2 cellular contexts compared by ENCODE assay signal in genomic region chr12:98509063-98509462, GRCh38.
TF ChIP-seq lines count a peak whose summit lies in the region.

No MANE protein-coding gene starts in this region.

TF ChIP-seq in GM23338, 12 proteins besides CTCF, POLR2A, EP300 and RAD21:
- TF ChIP-seq ZNF114 (CRISPR knock-in tag; IDR thresholded peaks at IDR 0.05) (no peak), CREB1 (CRISPR knock-in tag; IDR thresholded peaks at IDR 0.05; ENCODE audit: low read depth) (no peak), EZH2phosphoT487 (IDR thresholded peaks at IDR 0.05; ENCODE audit: unreplicated experiment) (no peak), NANOG (IDR thresholded peaks at IDR 0.05; ENCODE audit: borderline replicate concordance) (peak; percentile 65; the same call in 1 of the 2 replicates)
TF ChIP-seq in GM23338: peak in this region for 1.

TF ChIP-seq in K562, 482 proteins besides CTCF, POLR2A, EP300 and RAD21 (continues in another document):
- TF ChIP-seq MEF2A (IDR thresholded peaks at IDR 0.05; ENCODE audit: control insufficient read depth, low read depth, low read length), result peak; percentile 49; the same call in 1 of the 2 replicates
- TF ChIP-seq NEUROD1 (IDR thresholded peaks at IDR 0.05; ENCODE audit: borderline replicate concordance, low read depth, low read length, partially characterized antibody), result peak; percentile 46
- TF ChIP-seq ZNF507 (tag; conservative IDR thresholded peaks at IDR 0.05), result no peak
- peak; percentile 65 for TF ChIP-seq ATF7 (IDR thresholded peaks at IDR 0.05)
- TF ChIP-seq ARNT (IDR thresholded peaks at IDR 0.05), result 0 out of 4 replicates have a peak, but pooled peaks of 1 of the 2 experiments have one; percentile 70
- no peak for TF ChIP-seq ZFP1 (CRISPR knock-in tag; IDR thresholded peaks at IDR 0.05)
- TF ChIP-seq AFF1 (IDR thresholded peaks at IDR 0.05; ENCODE audit: low read depth in 1 of 2, partially characterized antibody in 2 of 2), result peak in 1 of 2 experiments; percentile 83
- peak; percentile 91 for TF ChIP-seq ZEB2 (IDR thresholded peaks at IDR 0.05)
- no peak for TF ChIP-seq GMEB1 (CRISPR knock-in tag; IDR thresholded peaks at IDR 0.05)
- peak; percentile 84; the same call in 1 of the 2 replicates for TF ChIP-seq MTA1 (IDR thresholded peaks at IDR 0.05; ENCODE audit: borderline replicate concordance)
- TF ChIP-seq ARID1B (IDR thresholded peaks at IDR 0.05), result peak; percentile 97
- peak; percentile 51; the same call in 1 of the 2 replicates for TF ChIP-seq CC2D1A (IDR thresholded peaks at IDR 0.05)
- TF ChIP-seq FOXA1 (IDR thresholded peaks at IDR 0.05; ENCODE audit: borderline replicate concordance), result 0 out of 2 replicates have a peak, but pooled peaks have one; percentile 35
- TF ChIP-seq ZNF639 (CRISPR knock-in tag; conservative IDR thresholded peaks at IDR 0.05 in 1 of 2, IDR thresholded peaks at IDR 0.05 in 1 of 2), result peak in 1 of 2 experiments; percentile 41; a peak in 1 of 4 replicates
- peak; percentile 82; the same call in 1 of the 2 replicates for TF ChIP-seq GATAD2B (IDR thresholded peaks at IDR 0.05; ENCODE audit: borderline replicate concordance)
- no peak for TF ChIP-seq MIER1 (IDR thresholded peaks at IDR 0.05; ENCODE audit: low read depth)
- no peak for TF ChIP-seq ARID3A (IDR thresholded peaks at IDR 0.05; ENCODE audit: borderline replicate concordance, low read depth, low read length)
- no peak for TF ChIP-seq CSDE1 (IDR thresholded peaks at IDR 0.05)
- no peak for TF ChIP-seq HINFP (tag; conservative IDR thresholded peaks at IDR 0.05; ENCODE audit: low read depth)
- TF ChIP-seq U2AF1 (optimal IDR thresholded peaks at IDR 0.05; ENCODE audit: low read depth, low read length), result no peak
- no peak for TF ChIP-seq ETV6 (IDR thresholded peaks at IDR 0.05; ENCODE audit: borderline replicate concordance in 1 of 2, low read depth in 2 of 2, low read length in 1 of 2)
- TF ChIP-seq ETV6 (CRISPR knock-in tag; IDR thresholded peaks at IDR 0.05; ENCODE audit: borderline replicate concordance), result no peak
- peak in 1 of 2 experiments; percentile 64; a peak in 1 of 4 replicates for TF ChIP-seq TRIM24 (IDR thresholded peaks at IDR 0.05)
- TF ChIP-seq CBFA2T2 (conservative IDR thresholded peaks at IDR 0.05), result peak; percentile 82
- no peak for TF ChIP-seq SREBF2 (CRISPR knock-in tag; IDR thresholded peaks at IDR 0.05)
- TF ChIP-seq SRSF3 (IDR thresholded peaks at IDR 0.05; ENCODE audit: insufficient read depth, low read length), result no peak
- TF ChIP-seq ATF1 (CRISPR knock-in tag; IDR thresholded peaks at IDR 0.05), result no peak
- TF ChIP-seq ATF1 (tag; IDR thresholded peaks at IDR 0.05), result peak; percentile 28; the same call in 1 of the 2 replicates
- no peak for TF ChIP-seq HNRNPK (IDR thresholded peaks at IDR 0.05; ENCODE audit: low read depth, low read length, poor library complexity, severe bottlenecking)
- TF ChIP-seq DPF2 (IDR thresholded peaks at IDR 0.05), result peak; percentile 93
- peak; percentile 75; the same call in 1 of the 2 replicates for TF ChIP-seq GATAD2A (IDR thresholded peaks at IDR 0.05)
- 0 out of 2 replicates have a peak, but pooled peaks have one; percentile 10 for TF ChIP-seq HMG20A (CRISPR knock-in tag; conservative IDR thresholded peaks at IDR 0.05)
- peak; percentile 98 for TF ChIP-seq MEF2D (tag; conservative IDR thresholded peaks at IDR 0.05; ENCODE audit: low read depth)
- no peak for TF ChIP-seq ARHGAP35 (IDR thresholded peaks at IDR 0.05; ENCODE audit: partially characterized antibody)
- TF ChIP-seq ZMIZ1 (IDR thresholded peaks at IDR 0.05; ENCODE audit: low read depth in 2 of 2, low read length in 2 of 2), result peak in 1 of 2 experiments; percentile 20; a peak in 1 of 4 replicates
- peak; percentile 90 for TF ChIP-seq SMARCC2 (IDR thresholded peaks at IDR 0.05; ENCODE audit: low read depth)
- no peak for TF ChIP-seq EWSR1 (IDR thresholded peaks at IDR 0.05; ENCODE audit: borderline replicate concordance, low read depth, partially characterized antibody)
- 0 out of 2 replicates have a peak, but pooled peaks have one; percentile 9 for TF ChIP-seq JUN (IDR thresholded peaks at IDR 0.05; ENCODE audit: borderline replicate concordance, low read depth, low read length)
- TF ChIP-seq JUN (CRISPR knock-in tag; IDR thresholded peaks at IDR 0.05; ENCODE audit: borderline replicate concordance), result no peak
- no peak for TF ChIP-seq NUFIP1 (IDR thresholded peaks at IDR 0.05; ENCODE audit: partially characterized antibody)
- peak; percentile 45; the same call in 1 of the 2 replicates for TF ChIP-seq ATF4 (CRISPR knock-in tag; IDR thresholded peaks at IDR 0.05)
- TF ChIP-seq ZNF384 (IDR thresholded peaks at IDR 0.05; ENCODE audit: low read depth, low read length), result peak; percentile 73
- peak in 1 of 2 experiments; percentile 95; a peak in 2 of 4 replicates for TF ChIP-seq TBL1XR1 (IDR thresholded peaks at IDR 0.05; ENCODE audit: low read length in 2 of 2)
- no peak for TF ChIP-seq ZNF3 (CRISPR knock-in tag; IDR thresholded peaks at IDR 0.05)
- TF ChIP-seq ZNF75A (CRISPR knock-in tag; IDR thresholded peaks at IDR 0.05), result no peak
- TF ChIP-seq NCOR1 (IDR thresholded peaks at IDR 0.05), result peak; percentile 87
- 0 out of 2 replicates have a peak, but pooled peaks have one; percentile 71 for TF ChIP-seq LEF1 (IDR thresholded peaks at IDR 0.05)
- peak; percentile 98 for TF ChIP-seq SMARCE1 (IDR thresholded peaks at IDR 0.05)
- no peak for TF ChIP-seq DACH1 (IDR thresholded peaks at IDR 0.05; ENCODE audit: partially characterized antibody)
- TF ChIP-seq BHLHE40 (IDR thresholded peaks at IDR 0.05; ENCODE audit: low read length), result no peak
- no peak for TF ChIP-seq NFE2L1 (tag; IDR thresholded peaks at IDR 0.05; ENCODE audit: borderline replicate concordance, low read depth)
- no peak for TF ChIP-seq NR2C2 (CRISPR knock-in tag; IDR thresholded peaks at IDR 0.05)
- no peak for TF ChIP-seq NR2C2 (tag; IDR thresholded peaks at IDR 0.05)
- peak; percentile 45; the same call in 1 of the 2 replicates for TF ChIP-seq ATF3 (IDR thresholded peaks at IDR 0.05)
- TF ChIP-seq ATF3 (CRISPR knock-in tag; conservative IDR thresholded peaks at IDR 0.05), result no peak
- TF ChIP-seq HDAC1 (IDR thresholded peaks at IDR 0.05), result peak in 1 of 2 experiments; percentile 92; a peak in 2 of 4 replicates
- no peak for TF ChIP-seq ERF (CRISPR knock-in tag; IDR thresholded peaks at IDR 0.05)
